In the genomic region with DNA sequence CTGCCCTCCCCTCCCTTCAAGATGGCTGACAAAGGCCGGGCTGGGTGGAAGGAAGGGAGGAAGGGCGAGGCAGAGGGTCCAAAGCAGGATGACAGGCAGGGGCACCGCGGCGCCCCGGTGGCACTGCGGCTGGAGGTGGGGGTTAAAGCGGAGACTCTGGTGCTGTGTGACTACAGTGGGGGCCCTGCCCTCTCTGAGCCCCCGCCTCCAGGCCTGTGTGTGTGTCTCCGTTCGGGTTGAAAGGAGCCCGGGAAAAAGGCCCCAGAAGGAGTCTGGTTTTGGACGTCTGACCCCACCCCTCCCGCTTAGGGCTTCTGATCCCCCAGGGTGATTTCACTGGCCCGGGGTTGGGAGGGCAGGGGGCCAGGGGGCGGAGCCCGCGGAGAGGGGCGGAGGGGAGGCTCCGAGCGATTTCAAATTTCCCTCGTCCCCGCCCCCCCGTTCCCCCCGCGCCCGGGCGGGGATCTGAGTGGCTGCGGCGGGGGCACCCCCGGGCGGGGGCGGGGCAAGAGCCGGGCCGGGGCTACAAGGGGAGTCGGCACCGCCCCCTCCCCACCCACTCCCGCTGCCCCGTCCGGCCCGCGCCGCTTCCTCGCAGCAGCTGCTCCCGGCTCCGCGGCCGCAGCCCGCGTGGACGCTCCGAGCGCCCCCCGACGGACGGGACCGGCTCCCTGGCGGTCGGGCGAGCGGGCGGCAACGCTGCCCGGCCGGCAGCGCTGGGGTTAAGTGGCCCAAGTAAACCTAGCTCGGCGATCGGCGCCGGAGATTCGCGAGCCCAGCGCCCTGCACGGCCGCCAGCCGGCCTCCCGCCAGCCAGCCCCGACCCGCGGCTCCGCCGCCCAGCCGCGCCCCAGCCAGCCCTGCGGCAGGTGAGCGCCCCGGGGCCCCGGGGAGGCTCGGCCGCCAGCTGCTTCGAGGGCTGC, we compare ENCODE assay signal across 8 cellular contexts. TPM values are rescaled to one million over a fixed set of nuclear protein-coding genes. Genes with fewer than 3 reads are reported as not detected.
DNase-seq lines count a peak whose midpoint lies in the region; ATAC-seq, FAIRE-seq and TF ChIP-seq lines count a peak whose summit lies in the region.

A gene (plus strand): TSS at position 555 of the 923 bp plus-strand sequence. CDS start 17,939 bp downstream, outside the sequence.

- H3K36me3 ChIP-seq in endothelial cell of umbilical vein (ENCODE audit: control insufficient read depth in 2 of 2, extremely low read depth in 1 of 2, insufficient read depth in 2 of 2, low read length in 2 of 2), result no peaks in the 10 kb centered on the region

- dilution Hi-C loops in endothelial cell of umbilical vein (cut with MboI; ENCODE audit: extremely low pct_ligation_motif_present, low sequenced_read_pairs), result no loop called here

- no peaks in the 10 kb centered on the region for H3K9me3 ChIP-seq in endothelial cell of umbilical vein (replicated peaks; ENCODE audit: control insufficient read depth, insufficient read depth, low read length)
- H3K9me3 ChIP-seq in mononuclear cell (ENCODE audit: low read depth, low read length), result no peaks in the 10 kb centered on the region

- H3K27me3 ChIP-seq in endothelial cell of umbilical vein (ENCODE audit: control insufficient read depth in 2 of 2, insufficient read depth in 2 of 2, low read length in 2 of 2) (no peaks in the 10 kb centered on the region), mononuclear cell (ENCODE audit: insufficient read depth, low read length) (peaks cover 6% of the 10 kb centered on the region)

- H3K9me1 ChIP-seq in endothelial cell of umbilical vein (replicated peaks; ENCODE audit: control insufficient read depth, extremely low read depth, insufficient read depth, low read length), result no peaks in the 10 kb centered on the region

- peak within 1 kb of the TSS; percentile 66 for H3K9ac ChIP-seq in endothelial cell of umbilical vein (replicated peaks; ENCODE audit: extremely low read depth, insufficient read depth, low read length)

- CTCF ChIA-PET in endothelial cell of umbilical vein (lab: Charles Lee), result interaction anchor here (0.6 to 7.3 kb wide), 15 partner anchors 14 to 89 kb away, joined by 3 to 77 read pairs (median 4); a partner anchor contains a TSS

- H3K4me2 ChIP-seq in endothelial cell of umbilical vein (ENCODE audit: insufficient read depth, low read length), result peak within 1 kb of the TSS; percentile 74

- peak; percentile 70 for FAIRE-seq in endothelial cell of umbilical vein (lab: Jason Lieb, UNC)

- TF ChIP-seq CTCF in endothelial cell of umbilical vein (IDR thresholded peaks at IDR 0.05; ENCODE audit: extremely low read depth in 1 of 2, insufficient read depth in 1 of 2, low read depth in 1 of 2, low read length in 2 of 2), result peak; percentile 14 to 23

- TF ChIP-seq POLR2A in endothelial cell of umbilical vein (IDR thresholded peaks at IDR 0.05; ENCODE audit: low read depth, low read length), result no peak

- H3K79me2 ChIP-seq in endothelial cell of umbilical vein (ENCODE audit: control insufficient read depth, insufficient read depth, low read length), result no peaks in the 10 kb centered on the region

- ATAC-seq in GM18520 (IDR thresholded peaks at IDR 0.05; ENCODE audit: unreplicated experiment) (peak; percentile 56), HG03354 (IDR thresholded peaks at IDR 0.05; ENCODE audit: poor library complexity, severe bottlenecking, unreplicated experiment) (peak; percentile 72)

- no peak within 1 kb of the TSS for H3K27ac ChIP-seq in endothelial cell of umbilical vein (ENCODE audit: insufficient read depth, low read depth, low read length)

- peak; percentile 84 for DNase-seq in ACHN
- DNase-seq in NCI-H82 treated with DMSO at 0.1 percent for 48 hours (lab: John Stamatoyannopoulos, UW; ENCODE audit: unreplicated experiment), result peak; percentile 37
- peak in 2 of 3 experiments; percentile 52 to 54 for DNase-seq in activated CD8-positive, alpha-beta memory T cell treated with anti-CD3 and anti-CD28 coated beads for 48 hours (ENCODE audit: low read depth in 2 of 3, low spot score in 2 of 3)
- DNase-seq in endothelial cell of umbilical vein (ENCODE audit: low read depth, low spot score), result peak; percentile 79
- DNase-seq in stimulated activated CD8-positive, alpha-beta memory T cell treated with anti-CD3 and anti-CD28 coated beads, Interleukin-2, amount 100 ng/mL, for 1 hour (ENCODE audit: low read depth in 2 of 2), result peak; percentile 34 to 55

- peak within 1 kb of the TSS; percentile 96 for H2AFZ ChIP-seq in endothelial cell of umbilical vein (ENCODE audit: low read depth, low read length)

- no peaks in the 10 kb centered on the region for H4K20me1 ChIP-seq in endothelial cell of umbilical vein (replicated peaks; ENCODE audit: control insufficient read depth, extremely low read depth, insufficient read depth, low read length)

- H3K4me1 ChIP-seq in endothelial cell of umbilical vein (ENCODE audit: control insufficient read depth, extremely low read depth, insufficient read depth, low read length) (peaks cover 14% of the 10 kb centered on the region), mononuclear cell (ENCODE audit: insufficient read depth, low read length) (peaks cover 26% of the 10 kb centered on the region)

- intact Hi-C loops in endothelial cell of umbilical vein (cut with micrococcal nuclease), result loop anchor here (1.0 kb wide), 2 partner anchors 9 to 19 kb away; a partner anchor contains a TSS

- no TSS peak for BruUV-seq in endothelial cell of umbilical vein (replicated peaks; lab: Mats Ljungman, UMichigan)

- in situ Hi-C loops in ACHN (cut with HindIII; ENCODE audit: low pct_ligation_motif_present, low pct_unique_long_range_greater_than_20kb, low sequenced_read_pairs), result no loop called here

- peak within 1 kb of the TSS; percentile 73 to 92 (median 88) for H3K4me3 ChIP-seq in endothelial cell of umbilical vein (replicated peaks in 1 of 3; ENCODE audit: insufficient read depth in 1 of 3, low read depth in 1 of 3, low read length in 3 of 3)
- peak within 1 kb of the TSS; percentile 52 for H3K4me3 ChIP-seq in mononuclear cell (ENCODE audit: low read length)

- POLR2A ChIA-PET in endothelial cell of umbilical vein (lab: Charles Lee), result no interaction called here

TF ChIP-seq in endothelial cell of umbilical vein, 7 proteins besides CTCF, POLR2A, EP300 and RAD21:
- peak; percentile 54 for TF ChIP-seq POLR2AphosphoS5 (IDR thresholded peaks at IDR 0.05; ENCODE audit: insufficient read depth, low read depth, low read length)
- TF ChIP-seq FOS (IDR thresholded peaks at IDR 0.05; ENCODE audit: borderline replicate concordance, insufficient read depth, low read length), result no peak
TF ChIP-seq in endothelial cell of umbilical vein: peak in this region for 1.

RNA-seq across cellular contexts. Expression of the gene that starts here (rescaled TPM):
- total RNA-seq in endothelial cell of umbilical vein, result 6.8 TPM in 2 replicates
- polyA plus RNA-seq in endothelial cell of umbilical vein, result 3.2 and 3.6 TPM in 2 replicates
- 3.0 and 3.2 TPM in 2 replicates for polyA plus RNA-seq in endothelial cell of umbilical vein (2011; cell fraction: cytosol; rRNA removed)
- 11.3 and 11.9 TPM in 2 replicates for polyA plus RNA-seq in endothelial cell of umbilical vein (2011; cell fraction: nucleus; rRNA removed)
- 4.4 and 4.7 TPM in 2 replicates for polyA plus RNA-seq in endothelial cell of umbilical vein (2012)
- polyA minus RNA-seq in endothelial cell of umbilical vein, result 3.4 TPM in 2 replicates
- polyA minus RNA-seq in endothelial cell of umbilical vein (2011; cell fraction: cytosol; rRNA and poly(A)+ RNA removed), result 3.8 TPM
- polyA minus RNA-seq in endothelial cell of umbilical vein (2011; cell fraction: nucleus; rRNA and poly(A)+ RNA removed), result 2.9 and 3.7 TPM in 2 replicates
- 0.21 TPM for total RNA-seq in mononuclear cell
